ENCODE assay signal across 24 cellular contexts in genomic region chr17:36856921-36857381, GRCh38.
A peak's percentile ranks its signal among the peaks of the same experiment; 100 is the strongest.
DNase-seq lines count a peak whose midpoint lies in the region; ATAC-seq and TF ChIP-seq lines count a peak whose summit lies in the region.
"Had no signal": no experiment of that assay in that cellular context is flagged by ENCODE, and none has a peak within 500 bp of the region (broad histone marks: within the 10 kb centered on the region; RNA-seq: fewer than 3 reads in every experiment).

No MANE protein-coding gene starts in this region.

- WGBS in mesenchymal stem cell, result 84% methylated on average over 15 of the region's 15 CpGs
- WGBS in psoas muscle, 3 donors, result 37 to 43% (median 39%) methylated on average over 15 of the region's 15 CpGs

- H3K4ac ChIP-seq in mesenchymal stem cell (ENCODE audit: low read depth in 1 of 2, low read length in 2 of 2), result no peak overlapping the region

- no peak overlapping the region for H2AFZ ChIP-seq in mesenchymal stem cell (ENCODE audit: low read depth, low read length)

- no peak overlapping the region for H4K8ac ChIP-seq in mesenchymal stem cell (ENCODE audit: low read length)

- H3K9me3 ChIP-seq in mesenchymal stem cell (ENCODE audit: control insufficient read depth, low read length), result no peaks in the 10 kb centered on the region
- H3K9me3 ChIP-seq in psoas muscle, result no peaks in the 10 kb centered on the region
- H3K9me3 ChIP-seq: pancreas had no signal

- ATAC-seq in SK-N-SH treated with all-trans-retinoic acid at 6 μM for 48 hours (peak; percentile 59; the same call in 2 of the 3 replicates), psoas muscle (no peak)
- ATAC-seq: HCT116, left colon, natural killer cell, Right ventricle myocardium inferior, sciatic nerve had no signal

- intact Hi-C loops in psoas muscle (cut with DNase I), result no loop called here

- H3K18ac ChIP-seq in mesenchymal stem cell (ENCODE audit: low read depth in 1 of 2, low read length in 2 of 2), result no peak overlapping the region

- H3K4me1 ChIP-seq in mesenchymal stem cell (ENCODE audit: control insufficient read depth, insufficient read depth, low read depth, low read length), result peaks cover 35% of the 10 kb centered on the region
- H3K4me1 ChIP-seq in psoas muscle, result no peaks in the 10 kb centered on the region
- H3K4me1 ChIP-seq: pancreas had no signal

- no peak overlapping the region for H3K14ac ChIP-seq in mesenchymal stem cell (ENCODE audit: low read length in 2 of 2)

- H3K9ac ChIP-seq in mesenchymal stem cell (ENCODE audit: low read length), result no peak overlapping the region

- no peak overlapping the region for H2BK120ac ChIP-seq in mesenchymal stem cell (ENCODE audit: low read depth, low read length)

- H3K79me1 ChIP-seq in mesenchymal stem cell (replicated peaks; ENCODE audit: low read length, poor library complexity, severe bottlenecking), result no peaks in the 10 kb centered on the region

- no peak overlapping the region for H3K23ac ChIP-seq in mesenchymal stem cell (ENCODE audit: low read length in 2 of 2)

- no peak for TF ChIP-seq CTCF in psoas muscle (IDR thresholded peaks at IDR 0.05)
- TF ChIP-seq CTCF in brain microvascular endothelial cell (IDR thresholded peaks at IDR 0.05; ENCODE audit: low read depth, low read length, missing control alignments), result no peak

- H2BK5ac ChIP-seq in mesenchymal stem cell (ENCODE audit: low read depth, low read length, poor library complexity, severe bottlenecking), result no peak overlapping the region

- no peak overlapping the region for H2BK12ac ChIP-seq in mesenchymal stem cell (ENCODE audit: low read length in 2 of 2)

- H2BK15ac ChIP-seq in mesenchymal stem cell (ENCODE audit: low read depth, poor library complexity, severe bottlenecking), result no peak overlapping the region

- H3K4me2 ChIP-seq in mesenchymal stem cell (ENCODE audit: low read length, poor library complexity, severe bottlenecking), result no peak overlapping the region

- in situ Hi-C loops in brain microvascular endothelial cell (cut with HindIII; ENCODE audit: low pct_ligation_motif_present, low sequenced_read_pairs), result no loop called here

- H3K4me3 ChIP-seq in mesenchymal stem cell (ENCODE audit: insufficient read depth in 1 of 2, low read depth in 1 of 2, low read length in 2 of 2) (no peak overlapping the region), psoas muscle (no peak overlapping the region), brain microvascular endothelial cell (ENCODE audit: low read depth, low read length) (no peak overlapping the region)
- H3K4me3 ChIP-seq: pancreas had no signal

- peak overlapping the region; percentile 47 for H2AK5ac ChIP-seq in mesenchymal stem cell (ENCODE audit: low read length, severe bottlenecking)

- no peaks in the 10 kb centered on the region for H3K36me3 ChIP-seq in mesenchymal stem cell (ENCODE audit: control insufficient read depth in 1 of 2, insufficient read depth in 2 of 2, low read depth in 1 of 2, low read length in 2 of 2)
- no peaks in the 10 kb centered on the region for H3K36me3 ChIP-seq in psoas muscle (ENCODE audit: insufficient read depth in 1 of 2, low read depth in 1 of 2)
- no peaks in the 10 kb centered on the region for H3K36me3 ChIP-seq in brain microvascular endothelial cell (replicated peaks)
- H3K36me3 ChIP-seq: pancreas had no signal

- H3K27me3 ChIP-seq in mesenchymal stem cell (ENCODE audit: control insufficient read depth in 1 of 2, insufficient read depth in 1 of 2, low read length in 2 of 2) (peaks cover 0 to 50% of the 10 kb centered on the region in 2 experiments), psoas muscle (ENCODE audit: insufficient read depth in 3 of 3, low read length in 2 of 3) (peaks cover 0 to 44% (median 5%) of the 10 kb centered on the region in 3 donors), brain microvascular endothelial cell (replicated peaks) (no peaks in the 10 kb centered on the region)
- H3K27me3 ChIP-seq: pancreas had no signal

- H4K91ac ChIP-seq in mesenchymal stem cell (ENCODE audit: low read length), result no peak overlapping the region

- DNase-seq in EH (ENCODE audit: low read depth), result peak; percentile 26
- DNase-seq in NCI-H1694 (lab: John Stamatoyannopoulos, UW), result peak; percentile 94
- DNase-seq in mesenchymal stem cell, result no peak
- DNase-seq in psoas muscle, result no peak
- DNase-seq in retina, result no peak
- no peak for DNase-seq in brain microvascular endothelial cell
- DNase-seq: activated CD4-positive, alpha-beta memory T cell treated with anti-CD3 and anti-CD28 coated beads for 36 hours; activated effector memory CD4-positive, alpha-beta T cell treated with Interleukin-2 at 50 U/mL for 16 hours; activated naive CD8-positive, alpha-beta T cell treated with anti-CD3 and anti-CD28 coated beads, Interleukin-2, amount 10 ng/mL, durations not matched to agents 7 days and 5 days; CD4-positive, CD25-positive, alpha-beta regulatory T cell; cerebellar nuclear complex; left colon; midbrain; natural killer cell; NCI-H1092 treated with DMSO at 0.1 percent for 48 hours; NCI-H774; OCI-M1; SW 1271; T1000 had no signal

- H3K27ac ChIP-seq in mesenchymal stem cell (ENCODE audit: low read length, poor library complexity, severe bottlenecking) (no peak overlapping the region), psoas muscle (no peak overlapping the region), brain microvascular endothelial cell (no peak overlapping the region)
- H3K27ac ChIP-seq: pancreas had no signal

TF ChIP-seq in SK-N-SH treated with all-trans-retinoic acid at 6 μM for 48 hours, 23 proteins besides CTCF, POLR2A, EP300 and RAD21:
- TF ChIP-seq ESRRG (CRISPR knock-in tag; IDR thresholded peaks at IDR 0.05) (no peak), ZFP3 (CRISPR knock-in tag; IDR thresholded peaks at IDR 0.05) (no peak), BACH2 (CRISPR knock-in tag; IDR thresholded peaks at IDR 0.05; ENCODE audit: borderline replicate concordance) (no peak), PPARA (CRISPR knock-in tag; IDR thresholded peaks at IDR 0.05; ENCODE audit: borderline replicate concordance) (no peak), GLIS3 (CRISPR knock-in tag; IDR thresholded peaks at IDR 0.05) (no peak), TCF4 (CRISPR knock-in tag; IDR thresholded peaks at IDR 0.05; ENCODE audit: borderline replicate concordance) (no peak), ZNF70 (CRISPR knock-in tag; IDR thresholded peaks at IDR 0.05) (no peak), CSDC2 (CRISPR knock-in tag; IDR thresholded peaks at IDR 0.05) (no peak), ZNF565 (CRISPR knock-in tag; conservative IDR thresholded peaks at IDR 0.05; ENCODE audit: low read depth) (no peak)
- TF ChIP-seq, protein P1, sequence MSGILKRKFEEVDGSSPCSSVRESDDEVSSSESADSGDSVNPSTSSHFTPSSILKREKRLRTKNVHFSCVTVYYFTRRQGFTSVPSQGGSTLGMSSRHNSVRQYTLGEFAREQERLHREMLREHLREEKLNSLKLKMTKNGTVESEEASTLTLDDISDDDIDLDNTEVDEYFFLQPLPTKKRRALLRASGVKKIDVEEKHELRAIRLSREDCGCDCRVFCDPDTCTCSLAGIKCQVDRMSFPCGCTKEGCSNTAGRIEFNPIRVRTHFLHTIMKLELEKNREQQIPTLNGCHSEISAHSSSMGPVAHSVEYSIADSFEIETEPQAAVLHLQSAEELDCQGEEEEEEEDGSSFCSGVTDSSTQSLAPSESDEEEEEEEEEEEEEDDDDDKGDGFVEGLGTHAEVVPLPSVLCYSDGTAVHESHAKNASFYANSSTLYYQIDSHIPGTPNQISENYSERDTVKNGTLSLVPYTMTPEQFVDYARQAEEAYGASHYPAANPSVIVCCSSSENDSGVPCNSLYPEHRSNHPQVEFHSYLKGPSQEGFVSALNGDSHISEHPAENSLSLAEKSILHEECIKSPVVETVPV (CRISPR knock-in tag; IDR thresholded peaks at IDR 0.05), result no peak

Comparison
In these comparisons a context has a peak if more than half of its experiments do, and no peak if none do; other contexts are left out.
1. DNase-seq: peak in EH (single experiment) and NCI-H1694 (single experiment); none in mesenchymal stem cell (single experiment), psoas muscle (0 of 2), retina (single experiment) and brain microvascular endothelial cell (single experiment).